In the genomic region with DNA sequence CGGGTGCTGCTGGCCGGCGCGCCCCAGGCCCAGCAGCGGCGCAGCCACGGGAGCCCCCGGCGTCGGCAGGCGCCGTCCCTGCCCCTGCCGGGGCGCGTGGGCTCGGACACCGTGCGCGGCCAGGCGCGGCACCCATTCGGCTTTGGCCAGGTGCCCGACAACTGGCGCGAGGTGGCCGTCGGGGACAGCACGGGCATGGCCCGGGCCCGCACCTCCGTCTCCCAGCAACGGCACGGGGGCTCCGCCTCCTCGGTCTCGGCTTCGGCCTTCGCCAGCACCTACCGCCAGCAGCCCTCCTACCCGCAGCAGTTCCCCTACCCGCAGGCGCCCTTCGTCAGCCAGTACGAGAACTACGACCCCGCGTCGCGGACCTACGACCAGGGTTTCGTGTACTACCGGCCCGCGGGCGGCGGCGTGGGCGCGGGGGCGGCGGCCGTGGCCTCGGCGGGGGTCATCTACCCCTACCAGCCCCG, we compare ENCODE assay signal across 1 cellular context.
TF ChIP-seq lines count a peak whose summit lies in the region.

No MANE protein-coding gene starts in this region.

TF ChIP-seq in GM23338, 12 proteins besides CTCF, POLR2A, EP300 and RAD21 (continued from another document):
- TF ChIP-seq, protein P1, sequence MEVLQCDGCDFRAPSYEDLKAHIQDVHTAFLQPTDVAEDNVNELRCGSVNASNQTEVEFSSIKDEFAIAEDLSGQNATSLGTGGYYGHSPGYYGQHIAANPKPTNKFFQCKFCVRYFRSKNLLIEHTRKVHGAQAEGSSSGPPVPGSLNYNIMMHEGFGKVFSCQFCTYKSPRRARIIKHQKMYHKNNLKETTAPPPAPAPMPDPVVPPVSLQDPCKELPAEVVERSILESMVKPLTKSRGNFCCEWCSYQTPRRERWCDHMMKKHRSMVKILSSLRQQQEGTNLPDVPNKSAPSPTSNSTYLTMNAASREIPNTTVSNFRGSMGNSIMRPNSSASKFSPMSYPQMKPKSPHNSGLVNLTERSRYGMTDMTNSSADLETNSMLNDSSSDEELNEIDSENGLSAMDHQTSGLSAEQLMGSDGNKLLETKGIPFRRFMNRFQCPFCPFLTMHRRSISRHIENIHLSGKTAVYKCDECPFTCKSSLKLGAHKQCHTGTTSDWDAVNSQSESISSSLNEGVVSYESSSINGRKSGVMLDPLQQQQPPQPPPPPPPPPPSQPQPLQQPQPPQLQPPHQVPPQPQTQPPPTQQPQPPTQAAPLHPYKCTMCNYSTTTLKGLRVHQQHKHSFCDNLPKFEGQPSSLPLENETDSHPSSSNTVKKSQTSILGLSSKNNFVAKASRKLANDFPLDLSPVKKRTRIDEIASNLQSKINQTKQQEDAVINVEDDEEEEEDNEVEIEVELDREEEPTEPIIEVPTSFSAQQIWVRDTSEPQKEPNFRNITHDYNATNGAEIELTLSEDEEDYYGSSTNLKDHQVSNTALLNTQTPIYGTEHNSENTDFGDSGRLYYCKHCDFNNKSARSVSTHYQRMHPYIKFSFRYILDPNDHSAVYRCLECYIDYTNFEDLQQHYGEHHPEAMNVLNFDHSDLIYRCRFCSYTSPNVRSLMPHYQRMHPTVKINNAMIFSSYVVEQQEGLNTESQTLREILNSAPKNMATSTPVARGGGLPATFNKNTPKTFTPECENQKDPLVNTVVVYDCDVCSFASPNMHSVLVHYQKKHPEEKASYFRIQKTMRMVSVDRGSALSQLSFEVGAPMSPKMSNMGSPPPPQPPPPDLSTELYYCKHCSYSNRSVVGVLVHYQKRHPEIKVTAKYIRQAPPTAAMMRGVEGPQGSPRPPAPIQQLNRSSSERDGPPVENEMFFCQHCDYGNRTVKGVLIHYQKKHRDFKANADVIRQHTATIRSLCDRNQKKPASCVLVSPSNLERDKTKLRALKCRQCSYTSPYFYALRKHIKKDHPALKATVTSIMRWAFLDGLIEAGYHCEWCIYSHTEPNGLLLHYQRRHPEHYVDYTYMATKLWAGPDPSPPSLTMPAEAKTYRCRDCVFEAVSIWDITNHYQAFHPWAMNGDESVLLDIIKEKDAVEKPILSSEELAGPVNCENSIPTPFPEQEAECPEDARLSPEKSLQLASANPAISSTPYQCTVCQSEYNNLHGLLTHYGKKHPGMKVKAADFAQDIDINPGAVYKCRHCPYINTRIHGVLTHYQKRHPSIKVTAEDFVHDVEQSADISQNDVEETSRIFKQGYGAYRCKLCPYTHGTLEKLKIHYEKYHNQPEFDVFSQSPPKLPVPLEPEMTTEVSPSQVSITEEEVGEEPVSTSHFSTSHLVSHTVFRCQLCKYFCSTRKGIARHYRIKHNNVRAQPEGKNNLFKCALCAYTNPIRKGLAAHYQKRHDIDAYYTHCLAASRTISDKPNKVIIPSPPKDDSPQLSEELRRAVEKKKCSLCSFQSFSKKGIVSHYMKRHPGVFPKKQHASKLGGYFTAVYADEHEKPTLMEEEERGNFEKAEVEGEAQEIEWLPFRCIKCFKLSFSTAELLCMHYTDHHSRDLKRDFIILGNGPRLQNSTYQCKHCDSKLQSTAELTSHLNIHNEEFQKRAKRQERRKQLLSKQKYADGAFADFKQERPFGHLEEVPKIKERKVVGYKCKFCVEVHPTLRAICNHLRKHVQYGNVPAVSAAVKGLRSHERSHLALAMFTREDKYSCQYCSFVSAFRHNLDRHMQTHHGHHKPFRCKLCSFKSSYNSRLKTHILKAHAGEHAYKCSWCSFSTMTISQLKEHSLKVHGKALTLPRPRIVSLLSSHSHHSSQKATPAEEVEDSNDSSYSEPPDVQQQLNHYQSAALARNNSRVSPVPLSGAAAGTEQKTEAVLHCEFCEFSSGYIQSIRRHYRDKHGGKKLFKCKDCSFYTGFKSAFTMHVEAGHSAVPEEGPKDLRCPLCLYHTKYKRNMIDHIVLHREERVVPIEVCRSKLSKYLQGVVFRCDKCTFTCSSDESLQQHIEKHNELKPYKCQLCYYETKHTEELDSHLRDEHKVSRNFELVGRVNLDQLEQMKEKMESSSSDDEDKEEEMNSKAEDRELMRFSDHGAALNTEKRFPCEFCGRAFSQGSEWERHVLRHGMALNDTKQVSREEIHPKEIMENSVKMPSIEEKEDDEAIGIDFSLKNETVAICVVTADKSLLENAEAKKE (CRISPR knock-in tag; IDR thresholded peaks at IDR 0.05) = no peak
- TF ChIP-seq, protein P2, sequence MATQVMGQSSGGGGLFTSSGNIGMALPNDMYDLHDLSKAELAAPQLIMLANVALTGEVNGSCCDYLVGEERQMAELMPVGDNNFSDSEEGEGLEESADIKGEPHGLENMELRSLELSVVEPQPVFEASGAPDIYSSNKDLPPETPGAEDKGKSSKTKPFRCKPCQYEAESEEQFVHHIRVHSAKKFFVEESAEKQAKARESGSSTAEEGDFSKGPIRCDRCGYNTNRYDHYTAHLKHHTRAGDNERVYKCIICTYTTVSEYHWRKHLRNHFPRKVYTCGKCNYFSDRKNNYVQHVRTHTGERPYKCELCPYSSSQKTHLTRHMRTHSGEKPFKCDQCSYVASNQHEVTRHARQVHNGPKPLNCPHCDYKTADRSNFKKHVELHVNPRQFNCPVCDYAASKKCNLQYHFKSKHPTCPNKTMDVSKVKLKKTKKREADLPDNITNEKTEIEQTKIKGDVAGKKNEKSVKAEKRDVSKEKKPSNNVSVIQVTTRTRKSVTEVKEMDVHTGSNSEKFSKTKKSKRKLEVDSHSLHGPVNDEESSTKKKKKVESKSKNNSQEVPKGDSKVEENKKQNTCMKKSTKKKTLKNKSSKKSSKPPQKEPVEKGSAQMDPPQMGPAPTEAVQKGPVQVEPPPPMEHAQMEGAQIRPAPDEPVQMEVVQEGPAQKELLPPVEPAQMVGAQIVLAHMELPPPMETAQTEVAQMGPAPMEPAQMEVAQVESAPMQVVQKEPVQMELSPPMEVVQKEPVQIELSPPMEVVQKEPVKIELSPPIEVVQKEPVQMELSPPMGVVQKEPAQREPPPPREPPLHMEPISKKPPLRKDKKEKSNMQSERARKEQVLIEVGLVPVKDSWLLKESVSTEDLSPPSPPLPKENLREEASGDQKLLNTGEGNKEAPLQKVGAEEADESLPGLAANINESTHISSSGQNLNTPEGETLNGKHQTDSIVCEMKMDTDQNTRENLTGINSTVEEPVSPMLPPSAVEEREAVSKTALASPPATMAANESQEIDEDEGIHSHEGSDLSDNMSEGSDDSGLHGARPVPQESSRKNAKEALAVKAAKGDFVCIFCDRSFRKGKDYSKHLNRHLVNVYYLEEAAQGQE (IDR thresholded peaks at IDR 0.05; ENCODE audit: unreplicated experiment) = no peak
- TF ChIP-seq ZNF331 (CRISPR knock-in tag; IDR thresholded peaks at IDR 0.05; ENCODE audit: low read depth) = no peak
- TF ChIP-seq, protein P3, sequence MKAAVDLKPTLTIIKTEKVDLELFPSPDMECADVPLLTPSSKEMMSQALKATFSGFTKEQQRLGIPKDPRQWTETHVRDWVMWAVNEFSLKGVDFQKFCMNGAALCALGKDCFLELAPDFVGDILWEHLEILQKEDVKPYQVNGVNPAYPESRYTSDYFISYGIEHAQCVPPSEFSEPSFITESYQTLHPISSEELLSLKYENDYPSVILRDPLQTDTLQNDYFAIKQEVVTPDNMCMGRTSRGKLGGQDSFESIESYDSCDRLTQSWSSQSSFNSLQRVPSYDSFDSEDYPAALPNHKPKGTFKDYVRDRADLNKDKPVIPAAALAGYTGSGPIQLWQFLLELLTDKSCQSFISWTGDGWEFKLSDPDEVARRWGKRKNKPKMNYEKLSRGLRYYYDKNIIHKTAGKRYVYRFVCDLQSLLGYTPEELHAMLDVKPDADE (IDR thresholded peaks at IDR 0.05) = no peak
- no peak for TF ChIP-seq ZNF114 (CRISPR knock-in tag; IDR thresholded peaks at IDR 0.05)
TF ChIP-seq in GM23338: peak in this region for 0.
